ENCODE assay signal across 26 cellular contexts in genomic region chr14:105095236-105095805, GRCh38. TPM values are rescaled to one million over a fixed set of nuclear protein-coding genes. Genes with fewer than 3 reads are reported as not detected.
DNase-seq lines count a peak whose midpoint lies in the region; ATAC-seq and TF ChIP-seq lines count a peak whose summit lies in the region.
"Had no signal": no experiment of that assay in that cellular context is flagged by ENCODE, and none has a peak within 500 bp of the region (broad histone marks: within the 10 kb centered on the region; RNA-seq: fewer than 3 reads in every experiment).

No MANE protein-coding gene starts in this region.

- no peaks in the 10 kb centered on the region for H3K36me3 Mint-ChIP-seq in activated naive CD4-positive, alpha-beta T cell treated with anti-CD3 and anti-CD28 coated beads, Interleukin-2, amount 10 ng/mL, durations not matched to agents 7 days and 5 days
- H3K36me3 Mint-ChIP-seq in T-cell (peaks cover 2% of the 10 kb centered on the region), naive B cell (peaks cover 0 to 7% of the 10 kb centered on the region in 2 donors)

- DNase-seq in activated naive CD4-positive, alpha-beta T cell treated with anti-CD3 and anti-CD28 coated beads, Interleukin-2, amount 10 ng/mL, durations not matched to agents 7 days and 5 days, result no peak
- no peak for DNase-seq in activated naive CD4-positive, alpha-beta T cell treated with Interleukin-2 at 50 U/mL for 16 hours
- no peak for DNase-seq in T-cell
- DNase-seq in naive B cell, result no peak
- DNase-seq in sigmoid colon, result peak; percentile 29
- DNase-seq in hippocampal formation (lab: John Stamatoyannopoulos, UW), result no peak
- DNase-seq: activated CD4-positive, alpha-beta T cell treated with anti-CD3 and anti-CD28 coated beads, Interleukin-2, amount 50 U/mL, for 48 hours; activated CD4-positive, CD25-positive, alpha-beta regulatory T cell; amniotic stem cell; BE2C; EL; endodermal cell; esophagus squamous epithelium; IMR-90; NCI-H1092 treated with DMSO at 0.1 percent for 48 hours; NCI-H2029; NCI-H82; occipital lobe; stimulated activated CD4-positive, alpha-beta T cell treated with anti-CD3 and anti-CD28 coated beads, Interleukin-4, amount 100 ng/mL, for 1 hour had no signal

- no peak for TF ChIP-seq CTCF in sigmoid colon (IDR thresholded peaks at IDR 0.05)

- peaks cover 3% of the 10 kb centered on the region for H3K9me3 Mint-ChIP-seq in activated naive CD4-positive, alpha-beta T cell treated with anti-CD3 and anti-CD28 coated beads, Interleukin-2, amount 10 ng/mL, durations not matched to agents 7 days and 5 days
- H3K9me3 Mint-ChIP-seq in T-cell (peaks cover 0 to 4% (median 3%) of the 10 kb centered on the region in 3 donors), naive B cell (peaks cover 0 to 6% (median 4%) of the 10 kb centered on the region in 7 donors)

- peaks cover 24% of the 10 kb centered on the region for H3K4me1 Mint-ChIP-seq in activated naive CD4-positive, alpha-beta T cell treated with anti-CD3 and anti-CD28 coated beads, Interleukin-2, amount 10 ng/mL, durations not matched to agents 7 days and 5 days
- H3K4me1 Mint-ChIP-seq in T-cell (peaks cover 13 to 16% (median 15%) of the 10 kb centered on the region in 3 donors), naive B cell (peaks cover 11 to 28% (median 22%) of the 10 kb centered on the region in 3 donors)

- H3K4me1 ChIP-seq in sigmoid colon, result peaks cover 0 to 39% (median 36%) of the 10 kb centered on the region in 4 donors
- H3K4me1 ChIP-seq: BE2C had no signal

- 95% methylated on average over 7 of the region's 7 CpGs for WGBS in sigmoid colon, 2 donors

- H3K9me3 ChIP-seq in sigmoid colon, result peaks cover 0 to 3% (median 0%) of the 10 kb centered on the region in 4 donors
- H3K9me3 ChIP-seq: BE2C, esophagus squamous epithelium, vagina had no signal

- H3K36me3 ChIP-seq in sigmoid colon, result no peaks in the 10 kb centered on the region
- H3K36me3 ChIP-seq: BE2C, esophagus squamous epithelium, vagina had no signal

- no peaks in the 10 kb centered on the region for H3K27me3 ChIP-seq in sigmoid colon
- H3K27me3 ChIP-seq: hepatocyte, vagina had no signal

- ATAC-seq in T-cell (replicated peaks in 1 of 4) (no peak), naive B cell (ENCODE audit: low read depth in 2 of 2) (no peak), HG03442 (IDR thresholded peaks at IDR 0.05; ENCODE audit: unreplicated experiment) (no peak), HG03045 (IDR thresholded peaks at IDR 0.05; ENCODE audit: unreplicated experiment) (no peak)
- ATAC-seq: mucosa of descending colon; stimulated activated memory B cell treated with anti-CD40 and anti-IgM and Interleukin-4, amounts not matched to agents 10 μg/mL and 1 μg/mL and 100 μg/mL, for 72 hours had no signal

- no peak overlapping the region for H3K27ac Mint-ChIP-seq in activated naive CD4-positive, alpha-beta T cell treated with anti-CD3 and anti-CD28 coated beads, Interleukin-2, amount 10 ng/mL, durations not matched to agents 7 days and 5 days
- H3K27ac Mint-ChIP-seq in T-cell (peak overlapping the region in 1 of 2 donors; percentile 64), naive B cell (peak overlapping the region in 3 of 6 donors; percentile 26 to 75 (median 41))
- H3K27ac Mint-ChIP-seq: endodermal cell; stimulated activated memory B cell treated with anti-CD40 and anti-IgM and Interleukin-4, amounts not matched to agents 10 μg/mL and 1 μg/mL and 100 μg/mL, for 72 hours had no signal

- POLR2A ChIA-PET in T-cell (lab: Charles Lee), result no interaction called here

- intact Hi-C loops in sigmoid colon (cut with DNase I), result no loop called here

- no peak overlapping the region for H3K4me3 ChIP-seq in sigmoid colon
- H3K4me3 ChIP-seq: esophagus squamous epithelium, hepatocyte, mucosa of descending colon, vagina had no signal

- TF ChIP-seq POLR2A in sigmoid colon (IDR thresholded peaks at IDR 0.05), result no peak

- peaks cover 45% of the 10 kb centered on the region for H3K27me3 Mint-ChIP-seq in activated naive CD4-positive, alpha-beta T cell treated with anti-CD3 and anti-CD28 coated beads, Interleukin-2, amount 10 ng/mL, durations not matched to agents 7 days and 5 days
- H3K27me3 Mint-ChIP-seq in T-cell (peaks cover 0 to 4% of the 10 kb centered on the region in 2 donors), naive B cell (peaks cover 18 to 29% (median 24%) of the 10 kb centered on the region in 3 donors)

- no peak overlapping the region for H3K27ac ChIP-seq in sigmoid colon
- H3K27ac ChIP-seq: hepatocyte, vagina had no signal

- H3K4me3 Mint-ChIP-seq in activated naive CD4-positive, alpha-beta T cell treated with anti-CD3 and anti-CD28 coated beads, Interleukin-2, amount 10 ng/mL, durations not matched to agents 7 days and 5 days, result peak overlapping the region; percentile 19
- peak overlapping the region; percentile 51 to 70 (median 68) for H3K4me3 Mint-ChIP-seq in T-cell
- peak overlapping the region in 7 of 8 donors; percentile 29 to 80 (median 73) for H3K4me3 Mint-ChIP-seq in naive B cell
- H3K4me3 Mint-ChIP-seq: endodermal cell; stimulated activated memory B cell treated with anti-CD40 and anti-IgM and Interleukin-4, amounts not matched to agents 10 μg/mL and 1 μg/mL and 100 μg/mL, for 72 hours had no signal

- no peak for TF ChIP-seq EP300 in sigmoid colon (IDR thresholded peaks at IDR 0.05)

- CTCF ChIA-PET in activated naive CD4-positive, alpha-beta T cell treated with anti-CD3 and anti-CD28 coated beads, Interleukin-2, amount 10 ng/mL, durations not matched to agents 7 days and 5 days (lab: Charles Lee), result interaction anchor here (1.5 to 1.6 kb wide), 2 partner anchors 9 to 36 kb away, joined by 3 to 5 read pairs; no protein-coding TSS in a partner anchor
- CTCF ChIA-PET in T-cell (lab: Charles Lee), result interaction anchor here in 1 of 2 donors (0.6 kb wide), 1 partner anchor 49 kb away, joined by 4 read pairs; no protein-coding TSS in a partner anchor

RNA-seq across cellular contexts. Expression of gene GPR132, which starts 30.1 kb away (rescaled TPM):
- 10 to 100 TPM; 47.0 to 58.0 (median 49.7) TPM for total RNA-seq in T-cell
- polyA plus RNA-seq in naive B cell (ENCODE audit: low read depth in 6 of 6), result 10 to 100 TPM in 4 of 6 donors, 1 to 10 TPM in 2; 8.2 to 33.0 (median 10.8) TPM
- total RNA-seq in sigmoid colon, result 1 to 10 TPM; 1.8 to 2.3 (median 2.0) TPM
- 1 to 10 TPM in 2 of 3 donors, under 1 TPM in 1; 0.60 to 8.4 (median 1.4) TPM for polyA plus RNA-seq in sigmoid colon
- total RNA-seq: A673 had no signal

Comparison
In these comparisons a context has a peak if more than half of its experiments do, and no peak if none do; other contexts are left out.
1. H3K4me3 Mint-ChIP-seq: peak in every context shown above with its lines; median percentile 73 in naive B cell; 68 in T-cell; 19 in activated naive CD4-positive, alpha-beta T cell treated with anti-CD3 and anti-CD28 coated beads, Interleukin-2, amount 10 ng/mL, durations not matched to agents 7 days and 5 days.
2. RNA of gene GPR132, which starts 30.1 kb away (total RNA-seq): 47.0 to 58.0 TPM in T-cell; 1.8 to 2.3 TPM in sigmoid colon; every median in the first group is over 10 times any median in the second.